In genomic region chr14:59325906-59326305, GRCh38 we compare ENCODE assay signal across 26 cellular contexts.
DNase-seq lines count a peak whose midpoint lies in the region; ATAC-seq and TF ChIP-seq lines count a peak whose summit lies in the region.
"Had no signal": no experiment of that assay in that cellular context is flagged by ENCODE, and none has a peak within 500 bp of the region (broad histone marks: within the 10 kb centered on the region; RNA-seq: fewer than 3 reads in every experiment).

No MANE protein-coding gene starts in this region.

- CTCF ChIA-PET in IMR-90 (lab: Yijun Ruan, JAX), result no interaction called here

- H3K36me3 ChIP-seq in IMR-90 (ENCODE audit: control insufficient read depth, insufficient read depth, low read length), result no peaks in the 10 kb centered on the region
- H3K36me3 ChIP-seq in neuronal stem cell (replicated peaks in 1 of 2; ENCODE audit: control insufficient read depth in 2 of 2, insufficient read depth in 2 of 2, low read length in 2 of 2), result peaks cover 7 to 78% of the 10 kb centered on the region in 2 donors
- no peaks in the 10 kb centered on the region for H3K36me3 ChIP-seq in HAP-1 (replicated peaks)

- dilution Hi-C loops in IMR-90 (cut with HindIII; ENCODE audit: low sequenced_read_pairs, unreplicated experiment), result no loop called here

- intact Hi-C loops in IMR-90 (cut with micrococcal nuclease) (no loop called here), left colon (cut with DNase I, micrococcal nuclease) (no loop called here)

- H3K27me3 Mint-ChIP-seq in natural killer cell treated with Interleukin-12 subunit alpha and Interleukin-12 subunit beta and Interleukin-15 and Interleukin-18, amount 100 ng/mL, for 72 hours, result no peaks in the 10 kb centered on the region
- H3K27me3 Mint-ChIP-seq: activated CD4-positive, alpha-beta T cell treated with anti-CD3 and anti-CD28 coated beads, Interleukin-2, amount 10 ng/mL, durations not matched to agents 7 days and 5 days; activated T-helper 17 cell treated with anti-CD3 and anti-CD28 coated beads, Interleukin-2, amount 50 U/mL, for 72 hours; CD4-positive, CD25-positive, alpha-beta regulatory T cell; effector memory CD8-positive, alpha-beta T cell; T-cell had no signal

- ATAC-seq in IMR-90 (ENCODE audit: low read depth) (peak; percentile 61), left colon (no peak)
- no peak for ATAC-seq in natural killer cell treated with Interleukin-12 subunit alpha and Interleukin-12 subunit beta and Interleukin-15 and Interleukin-18, amount 100 ng/mL, for 72 hours
- ATAC-seq: activated T-helper 17 cell treated with anti-CD3 and anti-CD28 coated beads, Interleukin-2, amount 50 U/mL, for 72 hours; effector memory CD8-positive, alpha-beta T cell; T-cell had no signal

- H2BK5ac ChIP-seq in IMR-90 (ENCODE audit: low read depth, low read length, poor library complexity, severe bottlenecking), result no peak overlapping the region
- H2BK5ac ChIP-seq in neuronal stem cell (ENCODE audit: low read length), result no peak overlapping the region

- H2BK15ac ChIP-seq in IMR-90 (ENCODE audit: low read depth, low read length) (no peak overlapping the region), neuronal stem cell (ENCODE audit: low read length) (no peak overlapping the region)

- H2AK9ac ChIP-seq in IMR-90 (replicated peaks; ENCODE audit: low read depth, low read length, poor library complexity), result no peak overlapping the region

- H3K9me3 Mint-ChIP-seq in natural killer cell treated with Interleukin-12 subunit alpha and Interleukin-12 subunit beta and Interleukin-15 and Interleukin-18, amount 100 ng/mL, for 72 hours, result no peaks in the 10 kb centered on the region
- H3K9me3 Mint-ChIP-seq: activated CD4-positive, alpha-beta T cell treated with anti-CD3 and anti-CD28 coated beads, Interleukin-2, amount 10 ng/mL, durations not matched to agents 7 days and 5 days; activated T-helper 17 cell treated with anti-CD3 and anti-CD28 coated beads, Interleukin-2, amount 50 U/mL, for 72 hours; CD4-positive, CD25-positive, alpha-beta regulatory T cell; effector memory CD8-positive, alpha-beta T cell; nephron progenitor cell; T-cell had no signal

- no peak overlapping the region for H3K27ac Mint-ChIP-seq in natural killer cell treated with Interleukin-12 subunit alpha and Interleukin-12 subunit beta and Interleukin-15 and Interleukin-18, amount 100 ng/mL, for 72 hours
- H3K27ac Mint-ChIP-seq: activated CD4-positive, alpha-beta T cell treated with anti-CD3 and anti-CD28 coated beads, Interleukin-2, amount 10 ng/mL, durations not matched to agents 7 days and 5 days; activated T-helper 17 cell treated with anti-CD3 and anti-CD28 coated beads, Interleukin-2, amount 50 U/mL, for 72 hours; CD4-positive, CD25-positive, alpha-beta regulatory T cell; effector memory CD8-positive, alpha-beta T cell; nephron progenitor cell; T-cell had no signal

- WGBS in IMR-90 (ENCODE audit: extremely low coverage in 2 of 2, insufficient read length in 1 of 2), 2 experiments, result 17% methylated on average over 1 of the region's 2 CpGs; no CpG with 5 or more reads in 1 of the 2 experiments
- no CpG with 5 or more reads among the region's 2 CpGs for WGBS in neuronal stem cell (ENCODE audit: extremely low coverage in 2 of 2, insufficient read length in 2 of 2, insufficient replicate concordance in 1 of 2), 2 donors

- H3K27ac ChIP-seq in IMR-90 (ENCODE audit: insufficient read depth, low read length), result no peak overlapping the region
- H3K27ac ChIP-seq in neuronal stem cell (replicated peaks; ENCODE audit: low read length), result no peak overlapping the region
- H3K27ac ChIP-seq: parathyroid adenoma had no signal

- H3K14ac ChIP-seq in IMR-90 (replicated peaks; ENCODE audit: low read depth, low read length) (no peak overlapping the region), neuronal stem cell (ENCODE audit: low read length) (no peak overlapping the region)

- H3K79me1 ChIP-seq in IMR-90 (ENCODE audit: low read depth in 1 of 2, low read length in 2 of 2) (no peaks in the 10 kb centered on the region), neuronal stem cell (ENCODE audit: low read depth, low read length) (no peaks in the 10 kb centered on the region)

- H4K8ac ChIP-seq in IMR-90 (ENCODE audit: low read depth in 2 of 2, low read length in 2 of 2), result no peak overlapping the region
- H4K8ac ChIP-seq in neuronal stem cell (ENCODE audit: low read depth, low read length), result peak overlapping the region; percentile 89

- H3K56ac ChIP-seq in IMR-90 (ENCODE audit: extremely low read depth, insufficient read depth, low read length), result no peak overlapping the region

- peak; percentile 73 for DNase-seq in EH (ENCODE audit: low read depth)
- DNase-seq in IMR-90, result peak; percentile 84
- peak; percentile 71 for DNase-seq in fibroblast of mammary gland (ENCODE audit: low read depth)
- DNase-seq in neuronal stem cell (ENCODE audit: low spot score), result no peak
- no peak for DNase-seq in activated CD4-positive, alpha-beta T cell treated with anti-CD3 and anti-CD28 coated beads for 4 hours
- no peak for DNase-seq in HAP-1 (ENCODE audit: low spot score in 2 of 2)
- no peak for DNase-seq in natural killer cell treated with Interleukin-12 subunit alpha and Interleukin-12 subunit beta and Interleukin-15 and Interleukin-18, amount 100 ng/mL, for 72 hours (ENCODE audit: low spot score)
- no peak for DNase-seq in left colon
- DNase-seq: activated CD4-positive, alpha-beta T cell treated with anti-CD3 and anti-CD28 coated beads, Interleukin-2, amount 10 ng/mL, durations not matched to agents 7 days and 5 days; CD4-positive, CD25-positive, alpha-beta regulatory T cell; DMS 273 treated with DMSO at 0.1 percent for 48 hours; effector memory CD8-positive, alpha-beta T cell; GF-D8; glutamatergic neuron; Kasumi-1; midbrain; NCI-H1092; NCI-H2029 treated with DMSO at 0.1 percent for 48 hours; NCI-H226; nephron progenitor cell; NK-92 treated with Interleukin-12 subunit alpha and Interleukin-12 subunit beta, amount 100 ng/mL, for 24 hours; stimulated activated CD4-positive, alpha-beta T cell treated with anti-CD3 and anti-CD28 coated beads, Interleukin-1b, Interleukin-23, amount 100 ng/mL, for 48 hours; T-cell had no signal

- H4K5ac ChIP-seq in IMR-90 (ENCODE audit: low read depth, low read length), result no peak overlapping the region

- H3K4me3 ChIP-seq in IMR-90 (ENCODE audit: insufficient read depth, low read depth, low read length), result no peak overlapping the region
- H3K4me3 ChIP-seq in fibroblast of mammary gland (ENCODE audit: control insufficient read depth, low read depth, low read length), result no peak overlapping the region
- peak overlapping the region in 1 of 2 donors; percentile 19 for H3K4me3 ChIP-seq in neuronal stem cell (ENCODE audit: low read length in 2 of 2)
- H3K4me3 ChIP-seq in HAP-1, result no peak overlapping the region
- H3K4me3 ChIP-seq: esophagus muscularis mucosa had no signal

- TF ChIP-seq CTCF in IMR-90 (conservative IDR thresholded peaks at IDR 0.05; ENCODE audit: low read depth, low read length) (no peak), fibroblast of mammary gland (conservative IDR thresholded peaks at IDR 0.05; ENCODE audit: control insufficient read depth, insufficient read depth, low read depth, low read length) (no peak)

- H3K27me3 ChIP-seq in IMR-90 (ENCODE audit: control insufficient read depth, insufficient read depth, low read length), result no peaks in the 10 kb centered on the region
- no peaks in the 10 kb centered on the region for H3K27me3 ChIP-seq in neuronal stem cell (ENCODE audit: control insufficient read depth in 3 of 3, insufficient read depth in 3 of 3, low read depth in 1 of 3, low read length in 3 of 3)
- H3K27me3 ChIP-seq in HAP-1 (ENCODE audit: low read depth), result no peaks in the 10 kb centered on the region
- H3K27me3 ChIP-seq: esophagus muscularis mucosa had no signal

- H3K18ac ChIP-seq in IMR-90 (ENCODE audit: low read depth, low read length) (no peak overlapping the region), neuronal stem cell (ENCODE audit: low read length) (no peak overlapping the region)

- no peak overlapping the region for H3K9ac ChIP-seq in IMR-90 (ENCODE audit: low read depth, low read length)
- no peak overlapping the region for H3K9ac ChIP-seq in neuronal stem cell (ENCODE audit: low read depth, low read length, poor library complexity)
- H3K9ac ChIP-seq: parathyroid adenoma had no signal

- no peak overlapping the region for H3K4me2 ChIP-seq in IMR-90 (ENCODE audit: low read depth, low read length)
- no peak overlapping the region for H3K4me2 ChIP-seq in neuronal stem cell (ENCODE audit: insufficient read depth, low read length, poor library complexity, severe bottlenecking)

- H3K36me3 Mint-ChIP-seq in natural killer cell treated with Interleukin-12 subunit alpha and Interleukin-12 subunit beta and Interleukin-15 and Interleukin-18, amount 100 ng/mL, for 72 hours, result no peaks in the 10 kb centered on the region

- TF ChIP-seq POLR2A in IMR-90 (IDR thresholded peaks at IDR 0.05; ENCODE audit: low read depth, low read length), result no peak

- POLR2A ChIA-PET in IMR-90 (lab: Charles Lee; ENCODE audit: unreplicated experiment), result no interaction called here

- H2AFZ ChIP-seq in IMR-90 (replicated peaks; ENCODE audit: low read length, poor library complexity) (no peak overlapping the region), neuronal stem cell (ENCODE audit: low read length) (no peak overlapping the region)
- H2AFZ ChIP-seq: parathyroid adenoma had no signal

- H3K4me1 Mint-ChIP-seq in natural killer cell treated with Interleukin-12 subunit alpha and Interleukin-12 subunit beta and Interleukin-15 and Interleukin-18, amount 100 ng/mL, for 72 hours (ENCODE audit: low read depth in 2 of 2), result peaks cover 9 to 10% of the 10 kb centered on the region in 2 donors
- H3K4me1 Mint-ChIP-seq: activated T-helper 17 cell treated with anti-CD3 and anti-CD28 coated beads, Interleukin-2, amount 50 U/mL, for 72 hours; T-cell had no signal

- H3K23ac ChIP-seq in IMR-90 (ENCODE audit: low read depth, low read length), result no peak overlapping the region
- no peak overlapping the region for H3K23ac ChIP-seq in neuronal stem cell (ENCODE audit: low read depth, low read length, poor library complexity)

- no peak overlapping the region for H2BK20ac ChIP-seq in IMR-90 (ENCODE audit: low read depth, low read length)

- no peak overlapping the region for H3K4me3 Mint-ChIP-seq in natural killer cell treated with Interleukin-12 subunit alpha and Interleukin-12 subunit beta and Interleukin-15 and Interleukin-18, amount 100 ng/mL, for 72 hours
- H3K4me3 Mint-ChIP-seq: activated CD4-positive, alpha-beta T cell treated with anti-CD3 and anti-CD28 coated beads, Interleukin-2, amount 10 ng/mL, durations not matched to agents 7 days and 5 days; activated T-helper 17 cell treated with anti-CD3 and anti-CD28 coated beads, Interleukin-2, amount 50 U/mL, for 72 hours; CD4-positive, CD25-positive, alpha-beta regulatory T cell; effector memory CD8-positive, alpha-beta T cell; nephron progenitor cell; T-cell had no signal

- no peaks in the 10 kb centered on the region for H3K9me3 ChIP-seq in IMR-90 (ENCODE audit: control insufficient read depth, insufficient read depth, low read length)
- H3K9me3 ChIP-seq in neuronal stem cell (replicated peaks in 1 of 2; ENCODE audit: control insufficient read depth in 2 of 2, insufficient read depth in 1 of 2, low read depth in 1 of 2, low read length in 2 of 2), result no peaks in the 10 kb centered on the region
- H3K9me3 ChIP-seq in HAP-1, result no peaks in the 10 kb centered on the region
- H3K9me3 ChIP-seq: esophagus muscularis mucosa had no signal

- no peaks in the 10 kb centered on the region for H4K20me1 ChIP-seq in IMR-90 (ENCODE audit: insufficient read depth, low read length)

- no peak overlapping the region for H2BK12ac ChIP-seq in neuronal stem cell (ENCODE audit: low read length)

- H3K4me1 ChIP-seq in IMR-90 (ENCODE audit: control insufficient read depth, insufficient read depth, low read length) (peaks cover 2% of the 10 kb centered on the region; the same call in 1 of the 2 replicates), neuronal stem cell (ENCODE audit: control insufficient read depth in 2 of 2, insufficient read depth in 1 of 2, low read depth in 1 of 2, low read length in 2 of 2) (peaks cover 6% of the 10 kb centered on the region in 2 donors), HAP-1 (peaks cover 5% of the 10 kb centered on the region)

- no peak overlapping the region for H4K91ac ChIP-seq in IMR-90 (ENCODE audit: insufficient read depth, low read depth, low read length)
- H4K91ac ChIP-seq in neuronal stem cell (ENCODE audit: low read depth, low read length, poor library complexity), result no peak overlapping the region

- in situ Hi-C loops in IMR-90 (cut with MboI; ENCODE audit: low sequenced_read_pairs), result no loop called here
- in situ Hi-C loops in HAP-1 (cut with MboI; ENCODE audit: low sequenced_read_pairs), result no loop called here

- no TSS peak for BruUV-seq in IMR-90 (replicated peaks; lab: Mats Ljungman, UMichigan)

- no peaks in the 10 kb centered on the region for H3K9me1 ChIP-seq in IMR-90 (ENCODE audit: insufficient read depth, low read length)

- H2AK5ac ChIP-seq in IMR-90 (ENCODE audit: low read depth, low read length), result no peak overlapping the region
- no peak overlapping the region for H2AK5ac ChIP-seq in neuronal stem cell (ENCODE audit: low read depth, low read length)

- peak; percentile 20; the same call in 1 of the 2 replicates for TF ChIP-seq RAD21 in IMR-90 (IDR thresholded peaks at IDR 0.05; ENCODE audit: low read length)

- H2BK120ac ChIP-seq in IMR-90 (ENCODE audit: low read depth, low read length), result no peak overlapping the region
- H2BK120ac ChIP-seq in neuronal stem cell (ENCODE audit: low read depth, low read length), result no peak overlapping the region

- H3K4ac ChIP-seq in IMR-90 (ENCODE audit: low read depth, low read length), result no peak overlapping the region
- H3K4ac ChIP-seq in neuronal stem cell (ENCODE audit: low read length), result no peak overlapping the region

Comparison
In these comparisons a context has a peak if more than half of its experiments do, and no peak if none do; other contexts are left out.
1. DNase-seq: peak in EH (single experiment), IMR-90 (single experiment) and fibroblast of mammary gland (single experiment); none in neuronal stem cell (single experiment), activated CD4-positive, alpha-beta T cell treated with anti-CD3 and anti-CD28 coated beads for 4 hours (0 of 2), HAP-1 (0 of 2), natural killer cell treated with Interleukin-12 subunit alpha and Interleukin-12 subunit beta and Interleukin-15 and Interleukin-18, amount 100 ng/mL, for 72 hours (single experiment) and left colon (0 of 2).